ENCODE assay signal across 1 cellular context in the genomic region with DNA sequence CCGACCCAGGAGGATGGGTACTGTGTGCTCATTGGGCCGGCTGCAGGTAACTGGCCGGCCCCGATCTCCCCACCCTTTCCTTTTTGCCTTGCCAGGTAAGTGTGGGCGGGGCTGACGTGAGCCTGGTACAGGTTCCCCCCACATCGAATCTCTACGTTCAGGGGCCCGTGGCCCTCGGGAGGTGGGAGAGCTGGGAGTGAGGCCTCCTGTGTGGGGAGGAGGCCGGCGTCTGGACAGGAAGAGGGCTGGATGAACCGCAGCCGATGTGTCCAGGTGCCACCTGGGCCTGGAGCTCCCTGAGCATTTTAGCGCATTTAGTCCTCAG.
TF ChIP-seq lines count a peak whose summit lies in the region.

No MANE protein-coding gene starts in this region.

TF ChIP-seq in H1, 55 proteins besides CTCF, POLR2A, EP300 and RAD21:
- TF ChIP-seq JUND (IDR thresholded peaks at IDR 0.05; ENCODE audit: low read length) (no peak), CREB1 (IDR thresholded peaks at IDR 0.05) (no peak), RFX5 (IDR thresholded peaks at IDR 0.05; ENCODE audit: borderline replicate concordance, low read depth, low read length) (no peak), TAF1 (IDR thresholded peaks at IDR 0.05; ENCODE audit: low read depth, low read length) (no peak), CBX8 (IDR thresholded peaks at IDR 0.05; ENCODE audit: borderline replicate concordance, low read depth, low read length) (no peak), MAFK (IDR thresholded peaks at IDR 0.05; ENCODE audit: low read depth, low read length) (no peak), PHF8 (conservative IDR thresholded peaks at IDR 0.05; ENCODE audit: low read depth, low read length) (no peak), POU5F1 (IDR thresholded peaks at IDR 0.05; ENCODE audit: low read depth, low read length) (no peak), GABPA (IDR thresholded peaks at IDR 0.05; ENCODE audit: borderline replicate concordance, insufficient read depth, low read length) (no peak)
